In the genomic region with DNA sequence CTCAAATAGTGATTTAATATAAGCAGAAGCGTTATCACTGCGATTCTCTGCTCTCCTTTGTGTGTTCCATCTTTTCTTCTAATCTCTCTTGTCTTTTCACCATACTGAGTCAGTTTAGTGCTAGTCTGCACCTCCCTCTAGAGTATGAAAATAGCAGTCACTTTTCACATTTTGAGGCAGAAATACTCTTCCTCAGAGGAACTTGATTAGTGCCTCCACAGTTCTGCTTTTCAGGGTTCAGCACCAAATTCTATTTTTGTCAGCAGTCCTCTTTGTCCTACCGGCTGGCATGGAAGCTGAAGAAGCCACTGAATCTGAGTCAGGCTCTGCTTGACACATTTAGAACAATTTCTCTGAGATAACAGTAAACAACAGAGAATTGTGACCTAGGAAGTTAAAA, we compare ENCODE assay signal across 8 cellular contexts. TPM values are rescaled to one million over a fixed set of nuclear protein-coding genes. Genes with fewer than 3 reads are reported as not detected.
A peak's percentile ranks its signal among the peaks of the same experiment; 100 is the strongest.
DNase-seq lines count a peak whose midpoint lies in the region; ATAC-seq, FAIRE-seq and TF ChIP-seq lines count a peak whose summit lies in the region.

No MANE protein-coding gene starts in this region.

- no peak overlapping the region for H4K8ac ChIP-seq in H9 (replicated peaks; ENCODE audit: insufficient read length, low read depth, low read length)

- H2BK20ac ChIP-seq in H9 (ENCODE audit: low read depth, low read length, poor library complexity, severe bottlenecking): no peak overlapping the region

- H4K20me1 ChIP-seq in H9 (ENCODE audit: control insufficient read depth, insufficient read depth, insufficient read length) (no peaks in the 10 kb centered on the region), PC-3 (ENCODE audit: low read length) (no peaks in the 10 kb centered on the region)

- H3K27ac Mint-ChIP-seq in H9: 0 out of 7 replicates have a peak overlapping the region, but pooled peaks of 1 of the 3 experiments have one; percentile 34
- H3K27ac Mint-ChIP-seq in activated CD4-positive, alpha-beta T cell treated with anti-CD3 and anti-CD28 coated beads, Interleukin-2, amount 10 ng/mL, durations not matched to agents 7 days and 5 days: no peak overlapping the region

- H3K18ac ChIP-seq in H9 (ENCODE audit: insufficient read length, low read depth, low read length): no peak overlapping the region

- ATAC-seq in PC-3: peak; percentile 69
- ATAC-seq in HG02678 (IDR thresholded peaks at IDR 0.05; ENCODE audit: unreplicated experiment): no peak
- no peak for ATAC-seq in GM21717 (IDR thresholded peaks at IDR 0.05; ENCODE audit: unreplicated experiment)

- no peak overlapping the region for H3T11ph ChIP-seq in H9 (ENCODE audit: low read length)

- H3K9me3 ChIP-seq in H9 (ENCODE audit: control insufficient read depth, low read depth, low read length): no peaks in the 10 kb centered on the region
- H3K9me3 ChIP-seq in PC-3 (ENCODE audit: low read length): no peaks in the 10 kb centered on the region

- no peak overlapping the region for H2BK12ac ChIP-seq in H9 (ENCODE audit: insufficient read length, low read depth, low read length)

- H2AFZ ChIP-seq in H9 (ENCODE audit: low read length) (no peak overlapping the region), PC-3 (ENCODE audit: low read length) (no peak overlapping the region)

- TF ChIP-seq CTCF in BJ (IDR thresholded peaks at IDR 0.05; ENCODE audit: insufficient read depth, low read depth, low read length) (peak; percentile 44), H9 (conservative IDR thresholded peaks at IDR 0.05) (peak; percentile 48; the same call in 2 of the 3 replicates), PC-3 (conservative IDR thresholded peaks at IDR 0.05; ENCODE audit: low read depth, low read length) (peak; percentile 60; the same call in 1 of the 2 replicates)

- no peak overlapping the region for H2BK15ac ChIP-seq in H9 (ENCODE audit: low read depth, low read length)

- H3K36me3 Mint-ChIP-seq in H9 (ENCODE audit: insufficient read depth in 1 of 3, low read depth in 3 of 3): no peaks in the 10 kb centered on the region
- no peaks in the 10 kb centered on the region for H3K36me3 Mint-ChIP-seq in activated CD4-positive, alpha-beta T cell treated with anti-CD3 and anti-CD28 coated beads, Interleukin-2, amount 10 ng/mL, durations not matched to agents 7 days and 5 days (ENCODE audit: low read depth)

- no peaks in the 10 kb centered on the region for H3K27me3 Mint-ChIP-seq in H9 (ENCODE audit: low read depth)
- peaks cover 2% of the 10 kb centered on the region for H3K27me3 Mint-ChIP-seq in activated CD4-positive, alpha-beta T cell treated with anti-CD3 and anti-CD28 coated beads, Interleukin-2, amount 10 ng/mL, durations not matched to agents 7 days and 5 days

- no peaks in the 10 kb centered on the region for H3F3A ChIP-seq in PC-3 (ENCODE audit: low read length, unreplicated experiment)

- no peaks in the 10 kb centered on the region for H3K4me1 Mint-ChIP-seq in H9
- H3K4me1 Mint-ChIP-seq in activated CD4-positive, alpha-beta T cell treated with anti-CD3 and anti-CD28 coated beads, Interleukin-2, amount 10 ng/mL, durations not matched to agents 7 days and 5 days: no peaks in the 10 kb centered on the region

- H3K4ac ChIP-seq in H9 (ENCODE audit: low read depth, low read length): no peak overlapping the region

- WGBS in H9 (ENCODE audit: extremely low coverage, insufficient read length, low lambda C conversion rate): no CpG with 5 or more reads among the region's 3 CpGs

- H3K79me2 ChIP-seq in H9 (ENCODE audit: insufficient read depth, low read length): no peaks in the 10 kb centered on the region
- no peaks in the 10 kb centered on the region for H3K79me2 ChIP-seq in PC-3 (ENCODE audit: low read length)

- no peak overlapping the region for H3K56ac ChIP-seq in H9 (ENCODE audit: insufficient read length, low read depth, low read length)

- no TSS peak for BruUV-seq in PC-3 (replicated peaks; lab: Mats Ljungman, UMichigan)

- H3K9me2 ChIP-seq in PC-3 (replicated peaks; ENCODE audit: low read length): no peaks in the 10 kb centered on the region

- H3K27ac ChIP-seq in H9 (ENCODE audit: insufficient read length, low read depth, low read length) (no peak overlapping the region), PC-3 (ENCODE audit: low read length) (no peak overlapping the region)

- H3K27me3 ChIP-seq in BJ (ENCODE audit: control insufficient read depth, insufficient read depth, low read length): no peaks in the 10 kb centered on the region
- no peaks in the 10 kb centered on the region for H3K27me3 ChIP-seq in H9 (ENCODE audit: insufficient read depth, low read length)
- no peaks in the 10 kb centered on the region for H3K27me3 ChIP-seq in PC-3 (ENCODE audit: low read length)

- H3K4me2 ChIP-seq in H9 (ENCODE audit: insufficient read depth, insufficient read length, low read length) (no peak overlapping the region), PC-3 (ENCODE audit: low read length) (no peak overlapping the region)

- no peak overlapping the region for H2BK120ac ChIP-seq in H9 (ENCODE audit: low read depth, low read length, poor library complexity, severe bottlenecking)

- H4K91ac ChIP-seq in H9 (ENCODE audit: insufficient read length, low read depth, low read length): no peak overlapping the region

- H3K9me3 Mint-ChIP-seq in H9: no peaks in the 10 kb centered on the region
- H3K9me3 Mint-ChIP-seq in activated CD4-positive, alpha-beta T cell treated with anti-CD3 and anti-CD28 coated beads, Interleukin-2, amount 10 ng/mL, durations not matched to agents 7 days and 5 days: no peaks in the 10 kb centered on the region

- H4K5ac ChIP-seq in H9 (ENCODE audit: insufficient read length, low read depth, low read length): no peak overlapping the region

- H3K23ac ChIP-seq in H9 (ENCODE audit: insufficient read length, low read depth, low read length): no peak overlapping the region

- H3K23me2 ChIP-seq in H9 (ENCODE audit: insufficient read length, low read depth, low read length, poor library complexity, severe bottlenecking): no peaks in the 10 kb centered on the region

- no peak for FAIRE-seq in frontal cortex (lab: Jason Lieb, UNC)
- FAIRE-seq in GM19239 (lab: Jason Lieb, UNC): no peak

- intact Hi-C loops in PC-3 (cut with micrococcal nuclease): loop anchor here (1.0 to 5.0 kb wide), 3 partner anchors 49 to 271 kb away; no protein-coding TSS in a partner anchor

- CTCF ChIA-PET in BJ (lab: Yijun Ruan, JAX): interaction anchor here (0.5 to 2.1 kb wide), 8 partner anchors 11 to 1007 kb away, joined by 3 to 8 read pairs (median 3); no protein-coding TSS in a partner anchor
- CTCF ChIA-PET in PC-3 (lab: Charles Lee): no interaction called here
- CTCF ChIA-PET in activated CD4-positive, alpha-beta T cell treated with anti-CD3 and anti-CD28 coated beads, Interleukin-2, amount 10 ng/mL, durations not matched to agents 7 days and 5 days (lab: Charles Lee): no interaction called here

- H3K4me1 ChIP-seq in H9 (ENCODE audit: insufficient read depth, low read length) (no peaks in the 10 kb centered on the region), PC-3 (ENCODE audit: insufficient read depth, low read length) (peaks cover 11% of the 10 kb centered on the region)

- no peaks in the 10 kb centered on the region for H3K79me1 ChIP-seq in H9 (ENCODE audit: insufficient read depth, low read depth, low read length, poor library complexity, severe bottlenecking)

- DNase-seq in BJ (ENCODE audit: low read depth): no peak
- no peak for DNase-seq in H9
- DNase-seq in PC-3: peak; percentile 53
- peak; percentile 5 to 25 for DNase-seq in frontal cortex (ENCODE audit: low spot score in 2 of 2)
- no peak for DNase-seq in GM19239 (ENCODE audit: insufficient read length, low spot score)
- DNase-seq in activated CD4-positive, alpha-beta T cell treated with anti-CD3 and anti-CD28 coated beads, Interleukin-2, amount 10 ng/mL, durations not matched to agents 7 days and 5 days: no peak

- no peak overlapping the region for H2BK5ac ChIP-seq in H9 (ENCODE audit: insufficient read length, low read length)

- no peak overlapping the region for H3K14ac ChIP-seq in H9 (ENCODE audit: insufficient read depth, low read length)

- H3K4me3 ChIP-seq in BJ (ENCODE audit: low read depth, low read length) (no peak overlapping the region), PC-3 (ENCODE audit: low read length) (no peak overlapping the region)

- no peak overlapping the region for H2AK5ac ChIP-seq in H9 (ENCODE audit: insufficient read length, low read length)

- H3K4me3 Mint-ChIP-seq in H9: no peak overlapping the region; a peak in 1 of 5 replicates
- H3K4me3 Mint-ChIP-seq in activated CD4-positive, alpha-beta T cell treated with anti-CD3 and anti-CD28 coated beads, Interleukin-2, amount 10 ng/mL, durations not matched to agents 7 days and 5 days: no peak overlapping the region

- H3K9ac ChIP-seq in H9 (ENCODE audit: extremely low read depth, insufficient read length, low read length) (no peak overlapping the region), PC-3 (ENCODE audit: low read length) (no peak overlapping the region)

- no peaks in the 10 kb centered on the region for H3K36me3 ChIP-seq in BJ (ENCODE audit: control insufficient read depth, insufficient read depth, low read length)
- H3K36me3 ChIP-seq in PC-3 (ENCODE audit: low read depth, low read length): no peaks in the 10 kb centered on the region

- POLR2A ChIA-PET in BJ (lab: Charles Lee): no interaction called here
- POLR2A ChIA-PET in PC-3 (lab: Charles Lee; ENCODE audit: unreplicated experiment): no interaction called here
- POLR2A ChIA-PET in activated CD4-positive, alpha-beta T cell treated with anti-CD3 and anti-CD28 coated beads, Interleukin-2, amount 10 ng/mL, durations not matched to agents 7 days and 5 days (lab: Charles Lee): no interaction called here

RNA-seq across cellular contexts. Expression of a gene that starts 49.7 kb away (rescaled TPM):
- 39.6 and 50.4 TPM in 2 replicates for polyA plus RNA-seq in BJ (2011; rRNA removed)
- polyA minus RNA-seq in BJ (2011; rRNA and poly(A)+ RNA removed): 55.9 and 60.1 TPM in 2 replicates
- total RNA-seq in H9 (2021) (79.8 and 82.4 TPM in 2 replicates), PC-3 (2014; rRNA removed) (51.2 and 64.4 TPM in 2 replicates), frontal cortex (70.5 TPM)
- 10 to 100 TPM; 51.2 to 58.2 TPM for total RNA-seq in activated CD4-positive, alpha-beta T cell treated with anti-CD3 and anti-CD28 coated beads, Interleukin-2, amount 10 ng/mL, durations not matched to agents 7 days and 5 days

Comparison
In these comparisons a context has a peak if more than half of its experiments do, and no peak if none do; other contexts are left out.
1. DNase-seq: peak in PC-3 (single experiment) and frontal cortex (2 of 2); none in BJ (single experiment), H9 (single experiment), GM19239 (single experiment) and activated CD4-positive, alpha-beta T cell treated with anti-CD3 and anti-CD28 coated beads, Interleukin-2, amount 10 ng/mL, durations not matched to agents 7 days and 5 days (single experiment).
2. Peak in every context shown above with its lines, with median percentiles within 50 percentile points of each other: CTCF ChIP-seq.